Comparison of ENCODE assay signal across 1 cellular context in the genomic region with DNA sequence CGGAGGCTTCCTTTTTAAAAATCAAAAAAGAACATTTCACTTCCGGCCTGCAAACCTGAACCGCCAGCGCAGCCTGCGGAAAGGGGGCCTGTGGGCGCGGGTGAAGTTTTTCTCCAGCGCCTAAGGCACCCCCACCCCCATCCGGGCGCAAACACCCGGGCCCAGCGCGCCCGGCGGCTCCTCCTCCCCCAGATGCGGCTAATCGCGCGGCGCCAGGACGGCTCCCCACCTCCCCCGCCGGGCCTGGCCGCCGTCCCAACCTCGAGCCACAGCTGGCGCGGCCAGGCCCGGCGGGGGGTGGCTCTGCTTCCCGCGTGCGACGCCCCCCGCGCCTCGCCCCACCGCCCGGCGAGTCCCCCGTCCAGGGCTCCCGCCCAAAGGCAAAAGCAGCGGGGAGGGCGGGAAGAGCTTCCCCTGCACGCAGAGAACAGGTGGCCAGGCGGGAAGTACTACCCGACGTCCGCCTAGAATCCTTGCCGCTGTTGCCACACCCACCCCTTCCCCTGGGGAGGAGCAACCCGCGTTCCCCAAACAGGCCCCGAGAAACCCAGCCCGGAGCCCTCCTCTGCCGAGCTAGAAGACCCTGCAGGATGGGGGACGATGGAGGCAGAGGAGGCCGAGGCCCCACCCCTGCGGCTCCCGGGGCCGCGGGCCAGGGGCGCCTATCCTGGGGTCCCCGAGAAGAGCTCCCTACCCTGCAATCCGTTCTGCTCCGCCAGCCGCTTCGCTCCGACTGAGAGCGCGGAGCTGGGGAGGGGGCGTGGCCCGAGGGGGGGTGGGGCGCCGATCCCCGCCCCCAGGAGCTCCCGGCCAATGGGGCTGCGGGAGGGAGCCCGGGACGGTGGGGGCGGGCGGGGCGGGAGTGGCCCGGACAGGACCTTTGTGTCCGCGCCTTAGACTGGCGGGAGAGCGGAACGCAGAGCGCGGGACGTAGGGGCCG.
TF ChIP-seq lines count a peak whose summit lies in the region.

A gene (minus strand): TSS at position 735 of the 940 bp plus-strand sequence. CDS start 9,678 bp downstream, outside the sequence.

TF ChIP-seq in K562, 482 proteins besides CTCF, POLR2A, EP300 and RAD21 (continued from another document and continues in another):
- no peak for TF ChIP-seq FOXK1 (CRISPR knock-in tag; IDR thresholded peaks at IDR 0.05; ENCODE audit: borderline replicate concordance)
- TF ChIP-seq GATAD2A (IDR thresholded peaks at IDR 0.05), result no peak
- TF ChIP-seq TRIM24 (IDR thresholded peaks at IDR 0.05), result 0 out of 4 replicates have a peak, but pooled peaks of 1 of the 2 experiments have one; percentile 41
- TF ChIP-seq, protein P1, sequence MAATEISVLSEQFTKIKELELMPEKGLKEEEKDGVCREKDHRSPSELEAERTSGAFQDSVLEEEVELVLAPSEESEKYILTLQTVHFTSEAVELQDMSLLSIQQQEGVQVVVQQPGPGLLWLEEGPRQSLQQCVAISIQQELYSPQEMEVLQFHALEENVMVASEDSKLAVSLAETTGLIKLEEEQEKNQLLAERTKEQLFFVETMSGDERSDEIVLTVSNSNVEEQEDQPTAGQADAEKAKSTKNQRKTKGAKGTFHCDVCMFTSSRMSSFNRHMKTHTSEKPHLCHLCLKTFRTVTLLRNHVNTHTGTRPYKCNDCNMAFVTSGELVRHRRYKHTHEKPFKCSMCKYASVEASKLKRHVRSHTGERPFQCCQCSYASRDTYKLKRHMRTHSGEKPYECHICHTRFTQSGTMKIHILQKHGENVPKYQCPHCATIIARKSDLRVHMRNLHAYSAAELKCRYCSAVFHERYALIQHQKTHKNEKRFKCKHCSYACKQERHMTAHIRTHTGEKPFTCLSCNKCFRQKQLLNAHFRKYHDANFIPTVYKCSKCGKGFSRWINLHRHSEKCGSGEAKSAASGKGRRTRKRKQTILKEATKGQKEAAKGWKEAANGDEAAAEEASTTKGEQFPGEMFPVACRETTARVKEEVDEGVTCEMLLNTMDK (IDR thresholded peaks at IDR 0.05; ENCODE audit: borderline replicate concordance, insufficient read depth, low read depth, low read length, poor library complexity, severe bottlenecking), result no peak
- TF ChIP-seq, protein P2, sequence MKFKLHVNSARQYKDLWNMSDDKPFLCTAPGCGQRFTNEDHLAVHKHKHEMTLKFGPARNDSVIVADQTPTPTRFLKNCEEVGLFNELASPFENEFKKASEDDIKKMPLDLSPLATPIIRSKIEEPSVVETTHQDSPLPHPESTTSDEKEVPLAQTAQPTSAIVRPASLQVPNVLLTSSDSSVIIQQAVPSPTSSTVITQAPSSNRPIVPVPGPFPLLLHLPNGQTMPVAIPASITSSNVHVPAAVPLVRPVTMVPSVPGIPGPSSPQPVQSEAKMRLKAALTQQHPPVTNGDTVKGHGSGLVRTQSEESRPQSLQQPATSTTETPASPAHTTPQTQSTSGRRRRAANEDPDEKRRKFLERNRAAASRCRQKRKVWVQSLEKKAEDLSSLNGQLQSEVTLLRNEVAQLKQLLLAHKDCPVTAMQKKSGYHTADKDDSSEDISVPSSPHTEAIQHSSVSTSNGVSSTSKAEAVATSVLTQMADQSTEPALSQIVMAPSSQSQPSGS (CRISPR knock-in tag; IDR thresholded peaks at IDR 0.05), result no peak
- TF ChIP-seq, protein P3, sequence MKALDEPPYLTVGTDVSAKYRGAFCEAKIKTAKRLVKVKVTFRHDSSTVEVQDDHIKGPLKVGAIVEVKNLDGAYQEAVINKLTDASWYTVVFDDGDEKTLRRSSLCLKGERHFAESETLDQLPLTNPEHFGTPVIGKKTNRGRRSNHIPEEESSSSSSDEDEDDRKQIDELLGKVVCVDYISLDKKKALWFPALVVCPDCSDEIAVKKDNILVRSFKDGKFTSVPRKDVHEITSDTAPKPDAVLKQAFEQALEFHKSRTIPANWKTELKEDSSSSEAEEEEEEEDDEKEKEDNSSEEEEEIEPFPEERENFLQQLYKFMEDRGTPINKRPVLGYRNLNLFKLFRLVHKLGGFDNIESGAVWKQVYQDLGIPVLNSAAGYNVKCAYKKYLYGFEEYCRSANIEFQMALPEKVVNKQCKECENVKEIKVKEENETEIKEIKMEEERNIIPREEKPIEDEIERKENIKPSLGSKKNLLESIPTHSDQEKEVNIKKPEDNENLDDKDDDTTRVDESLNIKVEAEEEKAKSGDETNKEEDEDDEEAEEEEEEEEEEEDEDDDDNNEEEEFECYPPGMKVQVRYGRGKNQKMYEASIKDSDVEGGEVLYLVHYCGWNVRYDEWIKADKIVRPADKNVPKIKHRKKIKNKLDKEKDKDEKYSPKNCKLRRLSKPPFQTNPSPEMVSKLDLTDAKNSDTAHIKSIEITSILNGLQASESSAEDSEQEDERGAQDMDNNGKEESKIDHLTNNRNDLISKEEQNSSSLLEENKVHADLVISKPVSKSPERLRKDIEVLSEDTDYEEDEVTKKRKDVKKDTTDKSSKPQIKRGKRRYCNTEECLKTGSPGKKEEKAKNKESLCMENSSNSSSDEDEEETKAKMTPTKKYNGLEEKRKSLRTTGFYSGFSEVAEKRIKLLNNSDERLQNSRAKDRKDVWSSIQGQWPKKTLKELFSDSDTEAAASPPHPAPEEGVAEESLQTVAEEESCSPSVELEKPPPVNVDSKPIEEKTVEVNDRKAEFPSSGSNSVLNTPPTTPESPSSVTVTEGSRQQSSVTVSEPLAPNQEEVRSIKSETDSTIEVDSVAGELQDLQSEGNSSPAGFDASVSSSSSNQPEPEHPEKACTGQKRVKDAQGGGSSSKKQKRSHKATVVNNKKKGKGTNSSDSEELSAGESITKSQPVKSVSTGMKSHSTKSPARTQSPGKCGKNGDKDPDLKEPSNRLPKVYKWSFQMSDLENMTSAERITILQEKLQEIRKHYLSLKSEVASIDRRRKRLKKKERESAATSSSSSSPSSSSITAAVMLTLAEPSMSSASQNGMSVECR (CRISPR knock-in tag; IDR thresholded peaks at IDR 0.05), result peak; percentile 36; the same call in 1 of the 2 replicates
- TF ChIP-seq, protein P4, sequence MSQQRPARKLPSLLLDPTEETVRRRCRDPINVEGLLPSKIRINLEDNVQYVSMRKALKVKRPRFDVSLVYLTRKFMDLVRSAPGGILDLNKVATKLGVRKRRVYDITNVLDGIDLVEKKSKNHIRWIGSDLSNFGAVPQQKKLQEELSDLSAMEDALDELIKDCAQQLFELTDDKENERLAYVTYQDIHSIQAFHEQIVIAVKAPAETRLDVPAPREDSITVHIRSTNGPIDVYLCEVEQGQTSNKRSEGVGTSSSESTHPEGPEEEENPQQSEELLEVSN (IDR thresholded peaks at IDR 0.05; ENCODE audit: borderline replicate concordance in 1 of 2, extremely low read depth in 1 of 2, insufficient read depth in 1 of 2, insufficient read length in 1 of 2, low read depth in 1 of 2, low read length in 1 of 2, poor library complexity in 1 of 2, severe bottlenecking in 1 of 2), result peak; percentile 93 to 98
- TF ChIP-seq TBP (optimal IDR thresholded peaks at IDR 0.05; ENCODE audit: low read depth, low read length), result peak; percentile 64
- no peak for TF ChIP-seq PRMT5 (CRISPR knock-in tag; IDR thresholded peaks at IDR 0.05)
- no peak for TF ChIP-seq NCOA4 (IDR thresholded peaks at IDR 0.05; ENCODE audit: partially characterized antibody)
- no peak for TF ChIP-seq ERF (CRISPR knock-in tag; IDR thresholded peaks at IDR 0.05)
- TF ChIP-seq, protein P5, sequence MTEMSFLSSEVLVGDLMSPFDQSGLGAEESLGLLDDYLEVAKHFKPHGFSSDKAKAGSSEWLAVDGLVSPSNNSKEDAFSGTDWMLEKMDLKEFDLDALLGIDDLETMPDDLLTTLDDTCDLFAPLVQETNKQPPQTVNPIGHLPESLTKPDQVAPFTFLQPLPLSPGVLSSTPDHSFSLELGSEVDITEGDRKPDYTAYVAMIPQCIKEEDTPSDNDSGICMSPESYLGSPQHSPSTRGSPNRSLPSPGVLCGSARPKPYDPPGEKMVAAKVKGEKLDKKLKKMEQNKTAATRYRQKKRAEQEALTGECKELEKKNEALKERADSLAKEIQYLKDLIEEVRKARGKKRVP (CRISPR knock-in tag; IDR thresholded peaks at IDR 0.05), result no peak
- TF ChIP-seq, protein P6, sequence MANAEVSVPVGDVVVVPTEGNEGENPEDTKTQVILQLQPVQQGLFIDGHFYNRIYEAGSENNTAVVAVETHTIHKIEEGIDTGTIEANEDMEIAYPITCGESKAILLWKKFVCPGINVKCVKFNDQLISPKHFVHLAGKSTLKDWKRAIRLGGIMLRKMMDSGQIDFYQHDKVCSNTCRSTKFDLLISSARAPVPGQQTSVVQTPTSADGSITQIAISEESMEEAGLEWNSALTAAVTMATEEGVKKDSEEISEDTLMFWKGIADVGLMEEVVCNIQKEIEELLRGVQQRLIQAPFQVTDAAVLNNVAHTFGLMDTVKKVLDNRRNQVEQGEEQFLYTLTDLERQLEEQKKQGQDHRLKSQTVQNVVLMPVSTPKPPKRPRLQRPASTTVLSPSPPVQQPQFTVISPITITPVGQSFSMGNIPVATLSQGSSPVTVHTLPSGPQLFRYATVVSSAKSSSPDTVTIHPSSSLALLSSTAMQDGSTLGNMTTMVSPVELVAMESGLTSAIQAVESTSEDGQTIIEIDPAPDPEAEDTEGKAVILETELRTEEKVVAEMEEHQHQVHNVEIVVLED (CRISPR knock-in tag; IDR thresholded peaks at IDR 0.05), result peak; percentile 48
- TF ChIP-seq, protein P7, sequence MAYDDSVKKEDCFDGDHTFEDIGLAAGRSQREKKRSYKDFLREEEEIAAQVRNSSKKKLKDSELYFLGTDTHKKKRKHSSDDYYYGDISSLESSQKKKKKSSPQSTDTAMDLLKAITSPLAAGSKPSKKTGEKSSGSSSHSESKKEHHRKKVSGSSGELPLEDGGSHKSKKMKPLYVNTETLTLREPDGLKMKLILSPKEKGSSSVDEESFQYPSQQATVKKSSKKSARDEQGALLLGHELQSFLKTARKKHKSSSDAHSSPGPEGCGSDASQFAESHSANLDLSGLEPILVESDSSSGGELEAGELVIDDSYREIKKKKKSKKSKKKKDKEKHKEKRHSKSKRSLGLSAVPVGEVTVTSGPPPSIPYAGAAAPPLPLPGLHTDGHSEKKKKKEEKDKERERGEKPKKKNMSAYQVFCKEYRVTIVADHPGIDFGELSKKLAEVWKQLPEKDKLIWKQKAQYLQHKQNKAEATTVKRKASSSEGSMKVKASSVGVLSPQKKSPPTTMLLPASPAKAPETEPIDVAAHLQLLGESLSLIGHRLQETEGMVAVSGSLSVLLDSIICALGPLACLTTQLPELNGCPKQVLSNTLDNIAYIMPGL (CRISPR knock-in tag; IDR thresholded peaks at IDR 0.05), result no peak
- TF ChIP-seq U2AF1 (optimal IDR thresholded peaks at IDR 0.05; ENCODE audit: low read depth, low read length), result no peak
- TF ChIP-seq ELF1 (tag; IDR thresholded peaks at IDR 0.05), result no peak
- TF ChIP-seq HMGN3 (IDR thresholded peaks at IDR 0.05; ENCODE audit: borderline replicate concordance, extremely low read depth, insufficient read length, low read depth, low read length), result peak; percentile 96
- TF ChIP-seq, protein P8, sequence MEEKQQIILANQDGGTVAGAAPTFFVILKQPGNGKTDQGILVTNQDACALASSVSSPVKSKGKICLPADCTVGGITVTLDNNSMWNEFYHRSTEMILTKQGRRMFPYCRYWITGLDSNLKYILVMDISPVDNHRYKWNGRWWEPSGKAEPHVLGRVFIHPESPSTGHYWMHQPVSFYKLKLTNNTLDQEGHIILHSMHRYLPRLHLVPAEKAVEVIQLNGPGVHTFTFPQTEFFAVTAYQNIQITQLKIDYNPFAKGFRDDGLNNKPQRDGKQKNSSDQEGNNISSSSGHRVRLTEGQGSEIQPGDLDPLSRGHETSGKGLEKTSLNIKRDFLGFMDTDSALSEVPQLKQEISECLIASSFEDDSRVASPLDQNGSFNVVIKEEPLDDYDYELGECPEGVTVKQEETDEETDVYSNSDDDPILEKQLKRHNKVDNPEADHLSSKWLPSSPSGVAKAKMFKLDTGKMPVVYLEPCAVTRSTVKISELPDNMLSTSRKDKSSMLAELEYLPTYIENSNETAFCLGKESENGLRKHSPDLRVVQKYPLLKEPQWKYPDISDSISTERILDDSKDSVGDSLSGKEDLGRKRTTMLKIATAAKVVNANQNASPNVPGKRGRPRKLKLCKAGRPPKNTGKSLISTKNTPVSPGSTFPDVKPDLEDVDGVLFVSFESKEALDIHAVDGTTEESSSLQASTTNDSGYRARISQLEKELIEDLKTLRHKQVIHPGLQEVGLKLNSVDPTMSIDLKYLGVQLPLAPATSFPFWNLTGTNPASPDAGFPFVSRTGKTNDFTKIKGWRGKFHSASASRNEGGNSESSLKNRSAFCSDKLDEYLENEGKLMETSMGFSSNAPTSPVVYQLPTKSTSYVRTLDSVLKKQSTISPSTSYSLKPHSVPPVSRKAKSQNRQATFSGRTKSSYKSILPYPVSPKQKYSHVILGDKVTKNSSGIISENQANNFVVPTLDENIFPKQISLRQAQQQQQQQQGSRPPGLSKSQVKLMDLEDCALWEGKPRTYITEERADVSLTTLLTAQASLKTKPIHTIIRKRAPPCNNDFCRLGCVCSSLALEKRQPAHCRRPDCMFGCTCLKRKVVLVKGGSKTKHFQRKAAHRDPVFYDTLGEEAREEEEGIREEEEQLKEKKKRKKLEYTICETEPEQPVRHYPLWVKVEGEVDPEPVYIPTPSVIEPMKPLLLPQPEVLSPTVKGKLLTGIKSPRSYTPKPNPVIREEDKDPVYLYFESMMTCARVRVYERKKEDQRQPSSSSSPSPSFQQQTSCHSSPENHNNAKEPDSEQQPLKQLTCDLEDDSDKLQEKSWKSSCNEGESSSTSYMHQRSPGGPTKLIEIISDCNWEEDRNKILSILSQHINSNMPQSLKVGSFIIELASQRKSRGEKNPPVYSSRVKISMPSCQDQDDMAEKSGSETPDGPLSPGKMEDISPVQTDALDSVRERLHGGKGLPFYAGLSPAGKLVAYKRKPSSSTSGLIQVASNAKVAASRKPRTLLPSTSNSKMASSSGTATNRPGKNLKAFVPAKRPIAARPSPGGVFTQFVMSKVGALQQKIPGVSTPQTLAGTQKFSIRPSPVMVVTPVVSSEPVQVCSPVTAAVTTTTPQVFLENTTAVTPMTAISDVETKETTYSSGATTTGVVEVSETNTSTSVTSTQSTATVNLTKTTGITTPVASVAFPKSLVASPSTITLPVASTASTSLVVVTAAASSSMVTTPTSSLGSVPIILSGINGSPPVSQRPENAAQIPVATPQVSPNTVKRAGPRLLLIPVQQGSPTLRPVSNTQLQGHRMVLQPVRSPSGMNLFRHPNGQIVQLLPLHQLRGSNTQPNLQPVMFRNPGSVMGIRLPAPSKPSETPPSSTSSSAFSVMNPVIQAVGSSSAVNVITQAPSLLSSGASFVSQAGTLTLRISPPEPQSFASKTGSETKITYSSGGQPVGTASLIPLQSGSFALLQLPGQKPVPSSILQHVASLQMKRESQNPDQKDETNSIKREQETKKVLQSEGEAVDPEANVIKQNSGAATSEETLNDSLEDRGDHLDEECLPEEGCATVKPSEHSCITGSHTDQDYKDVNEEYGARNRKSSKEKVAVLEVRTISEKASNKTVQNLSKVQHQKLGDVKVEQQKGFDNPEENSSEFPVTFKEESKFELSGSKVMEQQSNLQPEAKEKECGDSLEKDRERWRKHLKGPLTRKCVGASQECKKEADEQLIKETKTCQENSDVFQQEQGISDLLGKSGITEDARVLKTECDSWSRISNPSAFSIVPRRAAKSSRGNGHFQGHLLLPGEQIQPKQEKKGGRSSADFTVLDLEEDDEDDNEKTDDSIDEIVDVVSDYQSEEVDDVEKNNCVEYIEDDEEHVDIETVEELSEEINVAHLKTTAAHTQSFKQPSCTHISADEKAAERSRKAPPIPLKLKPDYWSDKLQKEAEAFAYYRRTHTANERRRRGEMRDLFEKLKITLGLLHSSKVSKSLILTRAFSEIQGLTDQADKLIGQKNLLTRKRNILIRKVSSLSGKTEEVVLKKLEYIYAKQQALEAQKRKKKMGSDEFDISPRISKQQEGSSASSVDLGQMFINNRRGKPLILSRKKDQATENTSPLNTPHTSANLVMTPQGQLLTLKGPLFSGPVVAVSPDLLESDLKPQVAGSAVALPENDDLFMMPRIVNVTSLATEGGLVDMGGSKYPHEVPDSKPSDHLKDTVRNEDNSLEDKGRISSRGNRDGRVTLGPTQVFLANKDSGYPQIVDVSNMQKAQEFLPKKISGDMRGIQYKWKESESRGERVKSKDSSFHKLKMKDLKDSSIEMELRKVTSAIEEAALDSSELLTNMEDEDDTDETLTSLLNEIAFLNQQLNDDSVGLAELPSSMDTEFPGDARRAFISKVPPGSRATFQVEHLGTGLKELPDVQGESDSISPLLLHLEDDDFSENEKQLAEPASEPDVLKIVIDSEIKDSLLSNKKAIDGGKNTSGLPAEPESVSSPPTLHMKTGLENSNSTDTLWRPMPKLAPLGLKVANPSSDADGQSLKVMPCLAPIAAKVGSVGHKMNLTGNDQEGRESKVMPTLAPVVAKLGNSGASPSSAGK (IDR thresholded peaks at IDR 0.05), result peak; percentile 85
